8 cellular contexts compared by ENCODE assay signal in the genomic region with DNA sequence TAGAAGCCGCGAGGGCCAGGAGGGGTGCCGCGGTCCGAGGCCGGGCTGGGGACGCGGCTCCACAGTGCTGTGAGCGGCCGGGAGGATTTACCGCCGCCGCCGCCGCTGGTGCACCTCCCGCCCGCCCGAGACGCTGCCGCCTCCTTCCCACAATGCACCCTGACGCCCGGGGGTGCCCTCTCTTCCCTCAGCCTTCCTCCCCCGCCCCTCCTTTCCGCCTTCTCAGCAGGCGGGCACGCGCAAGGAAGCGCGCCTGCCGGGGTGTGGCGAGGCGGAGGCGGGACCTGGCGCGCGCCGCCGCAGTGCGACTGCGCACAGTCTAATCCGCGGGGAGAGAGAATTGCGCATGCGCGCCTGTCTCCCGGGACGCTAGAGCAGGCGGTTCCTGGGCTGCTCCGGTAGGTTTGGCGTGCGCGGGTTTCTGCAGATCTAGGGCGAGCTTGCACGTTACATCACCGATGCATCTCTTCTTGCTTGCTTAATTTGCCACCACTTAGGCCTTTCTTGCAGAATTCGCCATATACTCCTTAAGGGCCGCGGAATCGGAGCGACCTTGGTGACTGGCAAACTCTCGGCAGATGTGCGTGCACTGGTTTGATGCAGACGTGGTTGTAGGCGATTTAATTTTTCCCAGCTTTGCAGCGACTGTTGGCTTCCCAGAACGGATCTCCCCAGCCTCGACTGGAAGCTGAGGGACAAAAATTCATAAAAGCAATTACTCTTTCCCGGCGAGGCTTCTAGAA. TPM values are rescaled to one million over a fixed set of nuclear protein-coding genes. Genes with fewer than 3 reads are reported as not detected.
DNase-seq lines count a peak whose midpoint lies in the region.

A gene (plus strand): TSS at position 347 of the 743 bp plus-strand sequence. CDS start 506 bp downstream, outside the sequence.
A gene with protein sequence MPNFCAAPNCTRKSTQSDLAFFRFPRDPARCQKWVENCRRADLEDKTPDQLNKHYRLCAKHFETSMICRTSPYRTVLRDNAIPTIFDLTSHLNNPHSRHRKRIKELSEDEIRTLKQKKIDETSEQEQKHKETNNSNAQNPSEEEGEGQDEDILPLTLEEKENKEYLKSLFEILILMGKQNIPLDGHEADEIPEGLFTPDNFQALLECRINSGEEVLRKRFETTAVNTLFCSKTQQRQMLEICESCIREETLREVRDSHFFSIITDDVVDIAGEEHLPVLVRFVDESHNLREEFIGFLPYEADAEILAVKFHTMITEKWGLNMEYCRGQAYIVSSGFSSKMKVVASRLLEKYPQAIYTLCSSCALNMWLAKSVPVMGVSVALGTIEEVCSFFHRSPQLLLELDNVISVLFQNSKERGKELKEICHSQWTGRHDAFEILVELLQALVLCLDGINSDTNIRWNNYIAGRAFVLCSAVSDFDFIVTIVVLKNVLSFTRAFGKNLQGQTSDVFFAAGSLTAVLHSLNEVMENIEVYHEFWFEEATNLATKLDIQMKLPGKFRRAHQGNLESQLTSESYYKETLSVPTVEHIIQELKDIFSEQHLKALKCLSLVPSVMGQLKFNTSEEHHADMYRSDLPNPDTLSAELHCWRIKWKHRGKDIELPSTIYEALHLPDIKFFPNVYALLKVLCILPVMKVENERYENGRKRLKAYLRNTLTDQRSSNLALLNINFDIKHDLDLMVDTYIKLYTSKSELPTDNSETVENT (minus strand): TSS at position 156 of the 743 bp plus-strand sequence. CDS start 296 bp downstream, outside the sequence.

- no peak within 1 kb of the TSS for H2BK15ac ChIP-seq in neuronal stem cell (ENCODE audit: low read length)

- H4K91ac ChIP-seq in neuronal stem cell (ENCODE audit: low read depth, low read length, poor library complexity): no peak within 1 kb of the TSS

- H3K9me3 ChIP-seq in MG63: no peaks in the 10 kb centered on the region
- peaks cover 0 to 7% of the 10 kb centered on the region in 2 donors for H3K9me3 ChIP-seq in neuronal stem cell (replicated peaks in 1 of 2; ENCODE audit: control insufficient read depth in 2 of 2, insufficient read depth in 1 of 2, low read depth in 1 of 2, low read length in 2 of 2)
- H3K9me3 ChIP-seq in subcutaneous abdominal adipose tissue (ENCODE audit: control insufficient read depth in 5 of 5, low read length in 5 of 5): no peaks in the 10 kb centered on the region

- no CpG with 5 or more reads among the region's 69 CpGs for WGBS in neuronal stem cell (ENCODE audit: extremely low coverage in 2 of 2, insufficient read length in 2 of 2, insufficient replicate concordance in 1 of 2), 2 donors

- peak within 1 kb of the TSS; percentile 83 for H3K14ac ChIP-seq in neuronal stem cell (ENCODE audit: low read length)

- H3K9ac ChIP-seq in neuronal stem cell (ENCODE audit: low read depth, low read length, poor library complexity): peak within 1 kb of the TSS; percentile 90
- peak within 1 kb of the TSS; percentile 65 to 89 (median 87) for H3K9ac ChIP-seq in subcutaneous abdominal adipose tissue (ENCODE audit: low read length in 5 of 5)

- H3K23ac ChIP-seq in neuronal stem cell (ENCODE audit: low read depth, low read length, poor library complexity): peak within 1 kb of the TSS; percentile 49

- DNase-seq in GM03348 (ENCODE audit: low spot score) (peak; percentile 100), HCEC 1CT (peak; percentile 97), MG63 (peak; percentile 96), SHP77 (lab: John Stamatoyannopoulos, UW) (peak; percentile 98 to 99), activated gamma-delta T cell treated with Interleukin-2 at 50 U/mL for 16 hours (peak; percentile 96), foreskin melanocyte (peak; percentile 94), neuronal stem cell (ENCODE audit: low spot score) (peak; percentile 99)

- H4K8ac ChIP-seq in neuronal stem cell (ENCODE audit: low read depth, low read length): no peak within 1 kb of the TSS

- H3K4me3 ChIP-seq in MG63 (peak within 1 kb of the TSS; percentile 73), neuronal stem cell (ENCODE audit: low read length in 2 of 2) (peak within 1 kb of the TSS; percentile 67 to 96), subcutaneous abdominal adipose tissue (ENCODE audit: low read depth in 1 of 5, low read length in 5 of 5) (peak within 1 kb of the TSS; percentile 81 to 97 (median 95))

- H3K4ac ChIP-seq in neuronal stem cell (ENCODE audit: low read length): no peak within 1 kb of the TSS

- H2BK5ac ChIP-seq in neuronal stem cell (ENCODE audit: low read length): no peak within 1 kb of the TSS

- H3K27ac ChIP-seq in neuronal stem cell (replicated peaks; ENCODE audit: low read length) (peak within 1 kb of the TSS; percentile 57), subcutaneous abdominal adipose tissue (ENCODE audit: low read depth, low read length) (peak within 1 kb of the TSS; percentile 70)

- H3K4me2 ChIP-seq in neuronal stem cell (ENCODE audit: insufficient read depth, low read length, poor library complexity, severe bottlenecking): peak within 1 kb of the TSS; percentile 68

- peaks cover 11% of the 10 kb centered on the region for H3K79me1 ChIP-seq in neuronal stem cell (ENCODE audit: low read depth, low read length)

- no peak within 1 kb of the TSS for H2BK120ac ChIP-seq in neuronal stem cell (ENCODE audit: low read depth, low read length)

- peak within 1 kb of the TSS; percentile 92 for H2AFZ ChIP-seq in neuronal stem cell (ENCODE audit: low read length)

- H2AK5ac ChIP-seq in neuronal stem cell (ENCODE audit: low read depth, low read length): no peak within 1 kb of the TSS

- H2BK12ac ChIP-seq in neuronal stem cell (ENCODE audit: low read length): no peak within 1 kb of the TSS

- peaks cover 7 to 16% of the 10 kb centered on the region in 2 donors for H3K4me1 ChIP-seq in neuronal stem cell (ENCODE audit: control insufficient read depth in 2 of 2, insufficient read depth in 1 of 2, low read depth in 1 of 2, low read length in 2 of 2)
- H3K4me1 ChIP-seq in subcutaneous abdominal adipose tissue (ENCODE audit: control insufficient read depth in 5 of 5, insufficient read depth in 5 of 5, low read length in 5 of 5): peaks cover 5 to 33% (median 27%) of the 10 kb centered on the region in 5 donors

- H3K18ac ChIP-seq in neuronal stem cell (ENCODE audit: low read length): peak within 1 kb of the TSS; percentile 92

- H3K36me3 ChIP-seq in MG63 (0 out of 2 replicates have a peak, but pooled peaks cover 2% of the 10 kb centered on the region), neuronal stem cell (replicated peaks in 1 of 2; ENCODE audit: control insufficient read depth in 2 of 2, insufficient read depth in 2 of 2, low read length in 2 of 2) (peaks cover 2 to 28% of the 10 kb centered on the region in 2 donors), subcutaneous abdominal adipose tissue (ENCODE audit: control insufficient read depth in 5 of 5, insufficient read depth in 5 of 5, low read length in 5 of 5) (no peaks in the 10 kb centered on the region)

- H3K27me3 ChIP-seq in MG63 (no peaks in the 10 kb centered on the region), neuronal stem cell (ENCODE audit: control insufficient read depth in 3 of 3, insufficient read depth in 3 of 3, low read depth in 1 of 3, low read length in 3 of 3) (no peaks in the 10 kb centered on the region), subcutaneous abdominal adipose tissue (ENCODE audit: control insufficient read depth in 5 of 5, insufficient read depth in 4 of 5, low read length in 5 of 5) (no peaks in the 10 kb centered on the region)

RNA-seq across cellular contexts. Expression of the first gene that starts in this region (rescaled TPM):
- total RNA-seq in MG63 (2014; rRNA removed; shearing (Covaris generic); ENCODE audit: low replicate concordance): 0.54 and 1.0 TPM in 2 replicates
- 8.2 TPM for polyA plus RNA-seq in neuronal stem cell (2013, experiment 1 of 2)
- 9.1 TPM for polyA plus RNA-seq in neuronal stem cell (2013, experiment 2 of 2)

RNA-seq across cellular contexts. Expression of the second gene that starts in this region (rescaled TPM):
- total RNA-seq in MG63 (2014; rRNA removed; shearing (Covaris generic); ENCODE audit: low replicate concordance): 53.6 and 137 TPM in 2 replicates
- polyA plus RNA-seq in neuronal stem cell (2013, experiment 1 of 2): 48.7 TPM
- polyA plus RNA-seq in neuronal stem cell (2013, experiment 2 of 2): 47.2 TPM

Comparison
In these comparisons a context has a peak if more than half of its experiments do, and no peak if none do; other contexts are left out.
1. Peak in every context shown above with its lines: DNase-seq, H3K4me3 ChIP-seq and H3K27ac ChIP-seq.